Comparison of ENCODE assay signal across 9 cellular contexts in genomic region chr11:109697140-109697843, GRCh38.
A peak's percentile ranks its signal among the peaks of the same experiment; 100 is the strongest.
DNase-seq lines count a peak whose midpoint lies in the region; ATAC-seq, FAIRE-seq and TF ChIP-seq lines count a peak whose summit lies in the region.
"Had no signal": no experiment of that assay in that cellular context is flagged by ENCODE, and none has a peak within 500 bp of the region (broad histone marks: within the 10 kb centered on the region; RNA-seq: fewer than 3 reads in every experiment).

No MANE protein-coding gene starts in this region.

- H3K27me3 Mint-ChIP-seq in activated CD8-positive, alpha-beta T cell treated with anti-CD3 and anti-CD28 coated beads for 36 hours = peaks cover 2% of the 10 kb centered on the region

- ATAC-seq in GM18508 (IDR thresholded peaks at IDR 0.05; ENCODE audit: insufficient read depth, unreplicated experiment) = peak; percentile 82
- ATAC-seq in HG02970 (IDR thresholded peaks at IDR 0.05; ENCODE audit: low FRiP score, unreplicated experiment) = peak; percentile 66
- peak; percentile 76 for ATAC-seq in activated CD8-positive, alpha-beta T cell treated with anti-CD3 and anti-CD28 coated beads for 36 hours
- ATAC-seq in GM19463 (IDR thresholded peaks at IDR 0.05; ENCODE audit: unreplicated experiment) = no peak
- ATAC-seq: naive thymus-derived CD8-positive, alpha-beta T cell had no signal

- FAIRE-seq in islet of Langerhans (lab: Jason Lieb, UNC) = peak; percentile 17

- no peak overlapping the region for H3K27ac Mint-ChIP-seq in activated CD8-positive, alpha-beta T cell treated with anti-CD3 and anti-CD28 coated beads for 36 hours
- H3K27ac Mint-ChIP-seq: naive thymus-derived CD8-positive, alpha-beta T cell had no signal

- intact Hi-C loops in activated CD8-positive, alpha-beta T cell treated with anti-CD3 and anti-CD28 coated beads for 36 hours (cut with micrococcal nuclease) = no loop called here

- H3K4me3 ChIP-seq in AG09309 (ENCODE audit: control insufficient read depth, low read depth, low read length) = no peak overlapping the region

- peak; percentile 29 for DNase-seq in AG09309 (ENCODE audit: low read depth)
- peak; percentile 49 for DNase-seq in NCI-H2029 (lab: John Stamatoyannopoulos, UW)
- DNase-seq in activated CD8-positive, alpha-beta T cell treated with anti-CD3 and anti-CD28 coated beads for 36 hours = peak; percentile 14
- DNase-seq in middle frontal gyrus (ENCODE audit: extremely low spot score, low spot score) = no peak

- H3K4me1 Mint-ChIP-seq in activated CD8-positive, alpha-beta T cell treated with anti-CD3 and anti-CD28 coated beads for 36 hours (ENCODE audit: low read depth) = no peaks in the 10 kb centered on the region
- H3K4me1 Mint-ChIP-seq: naive thymus-derived CD8-positive, alpha-beta T cell had no signal

- CTCF ChIA-PET in activated CD8-positive, alpha-beta T cell treated with anti-CD3 and anti-CD28 coated beads for 36 hours (lab: Charles Lee) = interaction anchor here (0.9 to 1.8 kb wide), 2 partner anchors 10 to 12 kb away, joined by 3 to 6 read pairs; no protein-coding TSS in a partner anchor

- TF ChIP-seq CTCF in AG09309 (IDR thresholded peaks at IDR 0.05; ENCODE audit: control insufficient read depth, insufficient read depth, low read depth, low read length, missing control alignments) = peak; percentile 79
- peak; percentile 61 for TF ChIP-seq CTCF in activated CD8-positive, alpha-beta T cell treated with anti-CD3 and anti-CD28 coated beads for 36 hours (IDR thresholded peaks at IDR 0.05)

- H3K36me3 Mint-ChIP-seq in activated CD8-positive, alpha-beta T cell treated with anti-CD3 and anti-CD28 coated beads for 36 hours (ENCODE audit: low read depth) = no peaks in the 10 kb centered on the region

- POLR2A ChIA-PET in activated CD8-positive, alpha-beta T cell treated with anti-CD3 and anti-CD28 coated beads for 36 hours (lab: Charles Lee) = no interaction called here

- no peak overlapping the region for H3K4me3 Mint-ChIP-seq in activated CD8-positive, alpha-beta T cell treated with anti-CD3 and anti-CD28 coated beads for 36 hours
- H3K4me3 Mint-ChIP-seq: naive thymus-derived CD8-positive, alpha-beta T cell had no signal

- H3K9me3 Mint-ChIP-seq in activated CD8-positive, alpha-beta T cell treated with anti-CD3 and anti-CD28 coated beads for 36 hours = peaks cover 23% of the 10 kb centered on the region
